ENCODE assay signal across 20 cellular contexts in the genomic region with DNA sequence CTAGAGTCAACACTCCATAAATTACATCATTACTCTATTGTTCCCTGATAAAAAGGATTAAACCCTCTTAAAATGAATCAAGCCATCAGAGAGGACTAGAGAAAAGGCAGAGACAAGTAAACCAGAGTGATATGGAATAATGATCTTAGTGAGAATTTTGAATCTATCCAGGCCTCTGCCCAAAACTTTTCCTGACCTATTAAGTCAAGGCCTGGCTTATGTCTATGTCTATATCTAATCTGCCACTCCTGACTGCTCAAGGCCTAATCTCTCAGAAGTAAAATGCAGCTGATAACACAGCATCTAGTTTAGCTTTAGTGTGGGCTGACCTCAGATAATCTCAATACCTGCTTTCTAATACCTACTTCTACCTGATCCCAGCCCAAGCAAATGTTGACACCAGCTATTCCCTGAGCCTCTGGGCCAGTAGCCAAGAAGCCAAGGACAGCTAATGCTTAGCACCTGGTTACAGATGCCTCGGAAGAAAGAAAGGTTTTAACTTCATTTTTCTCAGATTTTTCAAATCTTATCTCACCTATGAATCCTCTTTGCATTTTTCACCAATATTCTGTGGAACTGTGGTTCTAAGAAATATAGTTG.
"Had no signal": no experiment of that assay in that cellular context is flagged by ENCODE, and none has a peak within 500 bp of the region (broad histone marks: within the 10 kb centered on the region; RNA-seq: fewer than 3 reads in every experiment).

No MANE protein-coding gene starts in this region.

- H3K4me1 ChIP-seq: breast epithelium, foreskin keratinocyte, spleen had no signal

- H3K27ac Mint-ChIP-seq: activated CD4-positive, alpha-beta T cell treated with anti-CD3 and anti-CD28 coated beads for 36 hours; activated CD8-positive, alpha-beta T cell treated with anti-CD3 and anti-CD28 coated beads, Interleukin-2, amount 10 ng/mL, durations not matched to agents 7 days and 5 days; activated naive CD8-positive, alpha-beta T cell; activated T-cell treated with anti-CD3 and anti-CD28 coated beads, Interleukin-2, amount 50 U/mL, for 72 hours; dendritic cell treated with granulocyte-macrophage colony-stimulating factor and Interleukin-4, amounts not matched to agents 40 ng/mL and 50 ng/mL, for 4 days; mesothelial cell of epicardium; stimulated activated naive CD8-positive, alpha-beta T cell treated with anti-CD3 and anti-CD28 coated beads, Interleukin-15, amount 100 ng/mL, for 72 hours; T-helper 1 cell treated with Interleukin-12 subunit alpha and Interleukin-12 subunit beta and Interleukin-4 antibody, amounts not matched to agents 30 μg/mL and 1 μg/mL, for 36 hours had no signal

- H3K27ac ChIP-seq: breast epithelium, foreskin keratinocyte, spleen, thoracic aorta had no signal

- ATAC-seq: activated CD4-positive, alpha-beta T cell treated with anti-CD3 and anti-CD28 coated beads for 36 hours; activated CD8-positive, alpha-beta T cell treated with anti-CD3 and anti-CD28 coated beads, Interleukin-2, amount 10 ng/mL, durations not matched to agents 7 days and 5 days; activated T-cell treated with anti-CD3 and anti-CD28 coated beads, Interleukin-2, amount 50 U/mL, for 72 hours; foreskin keratinocyte; sciatic nerve; stimulated activated naive CD8-positive, alpha-beta T cell treated with anti-CD3 and anti-CD28 coated beads, Interleukin-15, amount 100 ng/mL, for 72 hours had no signal

- H3K4me1 Mint-ChIP-seq: activated CD4-positive, alpha-beta T cell treated with anti-CD3 and anti-CD28 coated beads for 36 hours; neural crest cell; stimulated activated naive CD8-positive, alpha-beta T cell treated with anti-CD3 and anti-CD28 coated beads, Interleukin-15, amount 100 ng/mL, for 72 hours had no signal

- H3K36me3 ChIP-seq: breast epithelium, spleen, thoracic aorta had no signal

- H3K27me3 ChIP-seq: breast epithelium, foreskin keratinocyte, spleen had no signal

- H3K4me3 ChIP-seq: breast epithelium, spleen, thoracic aorta had no signal

- H3K9me3 ChIP-seq: thoracic aorta had no signal

- DNase-seq: activated CD4-positive, alpha-beta T cell treated with anti-CD3 and anti-CD28 coated beads for 36 hours; activated CD8-positive, alpha-beta memory T cell treated with anti-CD3 and anti-CD28 coated beads, Interleukin-2, amount 50 U/mL, for 4 hours; activated CD8-positive, alpha-beta T cell treated with anti-CD3 and anti-CD28 coated beads, Interleukin-2, amount 10 ng/mL, durations not matched to agents 7 days and 5 days; activated gamma-delta T cell treated with Interleukin-2 at 50 U/mL for 16 hours; activated T-cell treated with anti-CD3 and anti-CD28 coated beads, Interleukin-2, amount 50 U/mL, for 72 hours; anterior cingulate cortex; effector memory CD4-positive, alpha-beta T cell; foreskin keratinocyte; glutamatergic neuron; kidney glomerular epithelial cell; spleen; stimulated activated naive CD8-positive, alpha-beta T cell treated with anti-CD3 and anti-CD28 coated beads, Interleukin-15, amount 100 ng/mL, for 72 hours had no signal

- H3K36me3 Mint-ChIP-seq: activated naive CD8-positive, alpha-beta T cell had no signal

- H3K4me3 Mint-ChIP-seq: activated CD4-positive, alpha-beta T cell treated with anti-CD3 and anti-CD28 coated beads for 36 hours; activated CD8-positive, alpha-beta T cell treated with anti-CD3 and anti-CD28 coated beads, Interleukin-2, amount 10 ng/mL, durations not matched to agents 7 days and 5 days; activated naive CD8-positive, alpha-beta T cell; activated T-cell treated with anti-CD3 and anti-CD28 coated beads, Interleukin-2, amount 50 U/mL, for 72 hours; dendritic cell treated with granulocyte-macrophage colony-stimulating factor and Interleukin-4, amounts not matched to agents 40 ng/mL and 50 ng/mL, for 4 days; mesothelial cell of epicardium; neural crest cell; stimulated activated naive CD8-positive, alpha-beta T cell treated with anti-CD3 and anti-CD28 coated beads, Interleukin-15, amount 100 ng/mL, for 72 hours; T-helper 1 cell treated with Interleukin-12 subunit alpha and Interleukin-12 subunit beta and Interleukin-4 antibody, amounts not matched to agents 30 μg/mL and 1 μg/mL, for 36 hours had no signal

- H3K27me3 Mint-ChIP-seq: activated CD4-positive, alpha-beta T cell treated with anti-CD3 and anti-CD28 coated beads for 36 hours; activated naive CD8-positive, alpha-beta T cell; dendritic cell treated with granulocyte-macrophage colony-stimulating factor and Interleukin-4, amounts not matched to agents 40 ng/mL and 50 ng/mL, for 4 days; stimulated activated naive CD8-positive, alpha-beta T cell treated with anti-CD3 and anti-CD28 coated beads, Interleukin-15, amount 100 ng/mL, for 72 hours had no signal
